37 cellular contexts compared by ENCODE assay signal in the genomic region with DNA sequence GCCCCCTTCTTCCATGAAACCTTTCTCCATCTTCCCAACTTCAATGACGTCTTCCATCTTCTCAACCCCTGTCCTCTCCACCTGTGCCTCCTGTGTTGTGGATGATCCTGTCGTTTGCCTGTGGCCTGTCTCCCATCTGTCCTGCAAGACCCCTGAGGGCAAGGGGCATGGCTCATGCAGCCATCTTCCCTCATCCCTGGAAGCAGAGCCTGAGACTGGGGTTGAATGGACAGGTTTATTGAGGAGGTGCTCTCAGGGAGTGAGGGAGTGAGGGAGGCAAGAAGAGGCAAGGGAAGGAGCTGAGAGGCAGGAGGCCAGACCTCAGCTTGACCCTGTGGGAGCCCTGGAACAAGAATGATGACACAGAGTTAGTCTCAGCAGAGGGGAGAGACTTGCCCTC. TPM values are rescaled to one million over a fixed set of nuclear protein-coding genes. Genes with fewer than 3 reads are reported as not detected.
"Had no signal": no experiment of that assay in that cellular context is flagged by ENCODE, and none has a peak within 500 bp of the region (broad histone marks: within the 10 kb centered on the region; RNA-seq: fewer than 3 reads in every experiment).

No MANE protein-coding gene starts in this region.

- H3K4me1 ChIP-seq: adrenal gland, ascending aorta, gastrocnemius medialis, heart left ventricle had no signal

- H3K27ac ChIP-seq: adrenal gland, ascending aorta, epithelial cell of prostate, esophagus squamous epithelium, gastrocnemius medialis, heart left ventricle had no signal

- H3K4me3 ChIP-seq: adrenal gland, ascending aorta, esophagus squamous epithelium, gastrocnemius medialis, heart left ventricle had no signal

- H3K4me3 Mint-ChIP-seq: activated CD4-positive, alpha-beta memory T cell treated with anti-CD3 and anti-CD28 coated beads for 36 hours; activated CD4-positive, alpha-beta T cell treated with anti-CD3 and anti-CD28 coated beads for 36 hours; activated CD4-positive, alpha-beta T cell treated with anti-CD3 and anti-CD28 coated beads, Interleukin-2, amount 10 ng/mL, durations not matched to agents 24 days and 14 days; activated CD8-positive, alpha-beta memory T cell treated with anti-CD3 and anti-CD28 coated beads, Interleukin-2, amount 10 ng/mL, durations not matched to agents 7 days and 5 days; activated CD8-positive, alpha-beta T cell treated with anti-CD3 and anti-CD28 coated beads, Interleukin-2, amount 10 ng/mL, durations not matched to agents 7 days and 5 days; activated naive CD4-positive, alpha-beta T cell treated with anti-CD3 and anti-CD28 coated beads for 36 hours; activated naive CD4-positive, alpha-beta T cell treated with anti-CD3 and anti-CD28 coated beads, Interleukin-2, amount 50 U/mL, for 24 hours; activated naive CD8-positive, alpha-beta T cell treated with anti-CD3 and anti-CD28 coated beads for 36 hours; activated naive CD8-positive, alpha-beta T cell treated with anti-CD3 and anti-CD28 coated beads, Interleukin-2, amount 50 U/mL, for 24 hours; activated T-helper 1 cell treated with anti-CD3 and anti-CD28 coated beads, Interleukin-12 subunit alpha, Interleukin-12 subunit beta, Interleukin-2, Interleukin-4 antibody, amounts not matched to agents 30 ng/mL and 10 ng/mL and 1 ng/mL, durations not matched to agents 14 hours and 24 hours and 36 hours; brain; effector memory CD8-positive, alpha-beta T cell had no signal

- H3K36me3 ChIP-seq: adrenal gland, ascending aorta, esophagus squamous epithelium, gastrocnemius medialis, heart left ventricle had no signal

- H3K27me3 ChIP-seq: ascending aorta had no signal

- H3K9me3 ChIP-seq: adrenal gland, ascending aorta, esophagus squamous epithelium, gastrocnemius medialis, heart left ventricle had no signal

- FAIRE-seq: colon, endothelial cell of umbilical vein had no signal

- H3K4me1 Mint-ChIP-seq: activated CD4-positive, alpha-beta T cell treated with anti-CD3 and anti-CD28 coated beads for 36 hours; activated CD4-positive, alpha-beta T cell treated with anti-CD3 and anti-CD28 coated beads, Interleukin-2, amount 10 ng/mL, durations not matched to agents 24 days and 14 days; activated CD8-positive, alpha-beta memory T cell treated with anti-CD3 and anti-CD28 coated beads, Interleukin-2, amount 10 ng/mL, durations not matched to agents 7 days and 5 days; activated naive CD4-positive, alpha-beta T cell treated with anti-CD3 and anti-CD28 coated beads, Interleukin-2, amount 50 U/mL, for 24 hours; activated naive CD8-positive, alpha-beta T cell treated with anti-CD3 and anti-CD28 coated beads, Interleukin-2, amount 50 U/mL, for 24 hours had no signal

- ATAC-seq: activated CD4-positive, alpha-beta T cell treated with anti-CD3 and anti-CD28 coated beads for 36 hours; activated CD8-positive, alpha-beta memory T cell treated with anti-CD3 and anti-CD28 coated beads, Interleukin-2, amount 10 ng/mL, durations not matched to agents 7 days and 5 days; activated CD8-positive, alpha-beta T cell treated with anti-CD3 and anti-CD28 coated beads, Interleukin-2, amount 10 ng/mL, durations not matched to agents 7 days and 5 days; activated naive CD8-positive, alpha-beta T cell treated with anti-CD3 and anti-CD28 coated beads, Interleukin-2, amount 50 U/mL, for 24 hours; effector memory CD8-positive, alpha-beta T cell; gastrocnemius medialis; heart left ventricle had no signal

- DNase-seq: activated CD4-positive, alpha-beta memory T cell treated with anti-CD3 and anti-CD28 coated beads for 36 hours; activated CD4-positive, alpha-beta T cell treated with anti-CD3 and anti-CD28 coated beads for 36 hours; activated CD4-positive, alpha-beta T cell treated with anti-CD3 and anti-CD28 coated beads, Interleukin-2, amount 10 ng/mL, durations not matched to agents 24 days and 14 days; activated CD4-positive, CD25-positive, alpha-beta regulatory T cell; activated CD4-positive, CD25-positive, alpha-beta regulatory T cell treated with anti-CD3 and anti-CD28 coated beads, Interleukin-2, amount 50 U/mL, for 72 hours; activated CD8-positive, alpha-beta memory T cell treated with anti-CD3 and anti-CD28 coated beads, Interleukin-2, amount 10 ng/mL, durations not matched to agents 7 days and 5 days; activated CD8-positive, alpha-beta memory T cell treated with anti-CD3 and anti-CD28 coated beads, Interleukin-2, amount 50 U/mL, for 4 hours; activated CD8-positive, alpha-beta T cell treated with anti-CD3 and anti-CD28 coated beads, Interleukin-2, amount 10 ng/mL, durations not matched to agents 7 days and 5 days; activated effector memory CD4-positive, alpha-beta T cell treated with anti-CD3 and anti-CD28 coated beads, Interleukin-2, amount 50 U/mL, for 16 hours; activated naive CD4-positive, alpha-beta T cell treated with anti-CD3 and anti-CD28 coated beads for 36 hours; activated naive CD8-positive, alpha-beta T cell treated with anti-CD3 and anti-CD28 coated beads for 36 hours; activated naive CD8-positive, alpha-beta T cell treated with anti-CD3 and anti-CD28 coated beads, Interleukin-2, amount 50 U/mL, for 24 hours; activated T-cell treated with anti-CD3 and anti-CD28 coated beads, Interleukin-2, amount 50 U/mL, for 1 hour; activated T-cell treated with anti-CD3 and anti-CD28 coated beads, Interleukin-2, amount 50 U/mL, for 48 hours; adrenal gland; caudate nucleus; cortex of kidney; dermis blood vessel endothelial cell; effector CD4-positive, alpha-beta T cell; effector memory CD8-positive, alpha-beta T cell; esophagus squamous epithelium; foreskin fibroblast; gastrocnemius medialis; glutamatergic neuron; heart left ventricle; T-helper 2 cell had no signal

- H3K36me3 Mint-ChIP-seq: activated CD4-positive, alpha-beta memory T cell treated with anti-CD3 and anti-CD28 coated beads for 36 hours had no signal

- H3K27ac Mint-ChIP-seq: activated CD4-positive, alpha-beta memory T cell treated with anti-CD3 and anti-CD28 coated beads for 36 hours; activated CD4-positive, alpha-beta T cell treated with anti-CD3 and anti-CD28 coated beads for 36 hours; activated CD4-positive, alpha-beta T cell treated with anti-CD3 and anti-CD28 coated beads, Interleukin-2, amount 10 ng/mL, durations not matched to agents 24 days and 14 days; activated CD8-positive, alpha-beta memory T cell treated with anti-CD3 and anti-CD28 coated beads, Interleukin-2, amount 10 ng/mL, durations not matched to agents 7 days and 5 days; activated CD8-positive, alpha-beta T cell treated with anti-CD3 and anti-CD28 coated beads, Interleukin-2, amount 10 ng/mL, durations not matched to agents 7 days and 5 days; activated naive CD4-positive, alpha-beta T cell treated with anti-CD3 and anti-CD28 coated beads for 36 hours; activated naive CD4-positive, alpha-beta T cell treated with anti-CD3 and anti-CD28 coated beads, Interleukin-2, amount 50 U/mL, for 24 hours; activated naive CD8-positive, alpha-beta T cell treated with anti-CD3 and anti-CD28 coated beads for 36 hours; activated naive CD8-positive, alpha-beta T cell treated with anti-CD3 and anti-CD28 coated beads, Interleukin-2, amount 50 U/mL, for 24 hours; activated T-helper 1 cell treated with anti-CD3 and anti-CD28 coated beads, Interleukin-12 subunit alpha, Interleukin-12 subunit beta, Interleukin-2, Interleukin-4 antibody, amounts not matched to agents 30 ng/mL and 10 ng/mL and 1 ng/mL, durations not matched to agents 14 hours and 24 hours and 36 hours; activated T-helper 2 cell treated with anti-CD3 and anti-CD28 coated beads, Interferon-gamma antibody, Interleukin-2, Interleukin-4, amounts not matched to agents 10 μg/mL and 5 μg/mL and 100 μg/mL, durations not matched to agents 14 hours and 24 hours and 36 hours; brain; effector memory CD8-positive, alpha-beta T cell had no signal

RNA-seq across cellular contexts. Expression of gene SPATA3, which starts 7.3 kb away (rescaled TPM):
- total RNA-seq: activated CD4-positive, alpha-beta T cell treated with anti-CD3 and anti-CD28 coated beads, Interleukin-2, amount 10 ng/mL, durations not matched to agents 24 days and 14 days; activated naive CD4-positive, alpha-beta T cell treated with anti-CD3 and anti-CD28 coated beads for 36 hours; activated naive CD8-positive, alpha-beta T cell treated with anti-CD3 and anti-CD28 coated beads for 36 hours; activated T-helper 1 cell treated with anti-CD3 and anti-CD28 coated beads, Interleukin-12 subunit alpha, Interleukin-12 subunit beta, Interleukin-2, Interleukin-4 antibody, amounts not matched to agents 30 ng/mL and 10 ng/mL and 1 ng/mL, durations not matched to agents 14 hours and 24 hours and 36 hours; activated T-helper 2 cell treated with anti-CD3 and anti-CD28 coated beads, Interferon-gamma antibody, Interleukin-2, Interleukin-4, amounts not matched to agents 10 μg/mL and 5 μg/mL and 100 μg/mL, durations not matched to agents 14 hours and 24 hours and 36 hours; adrenal gland; ascending aorta; chondrocyte; dermis blood vessel endothelial cell; endothelial cell of umbilical vein; esophagus squamous epithelium; fibroblast of lung; gastrocnemius medialis; heart left ventricle; T-helper 1 cell treated with Interleukin-12 subunit alpha and Interleukin-12 subunit beta and Interleukin-4 antibody, amounts not matched to agents 30 ng/mL and 1 ng/mL, for 36 hours had no signal

RNA-seq across cellular contexts. Expression of gene C2orf72, which starts 34.1 kb away (rescaled TPM):
- total RNA-seq: activated naive CD4-positive, alpha-beta T cell treated with anti-CD3 and anti-CD28 coated beads for 36 hours; activated T-helper 1 cell treated with anti-CD3 and anti-CD28 coated beads, Interleukin-12 subunit alpha, Interleukin-12 subunit beta, Interleukin-2, Interleukin-4 antibody, amounts not matched to agents 30 ng/mL and 10 ng/mL and 1 ng/mL, durations not matched to agents 14 hours and 24 hours and 36 hours had no signal
